ENCODE assay signal across 1 cellular context in genomic region chr14:91306547-91306946, GRCh38.
TF ChIP-seq lines count a peak whose summit lies in the region.

No MANE protein-coding gene starts in this region.

TF ChIP-seq in GM23338, 12 proteins besides CTCF, POLR2A, EP300 and RAD21 (continued from another document):
- no peak for TF ChIP-seq ZNF462 (CRISPR knock-in tag; IDR thresholded peaks at IDR 0.05)
- TF ChIP-seq CREB1 (CRISPR knock-in tag; IDR thresholded peaks at IDR 0.05; ENCODE audit: low read depth) = no peak
- no peak for TF ChIP-seq ZNF114 (CRISPR knock-in tag; IDR thresholded peaks at IDR 0.05)
- TF ChIP-seq STAT1 (IDR thresholded peaks at IDR 0.05; ENCODE audit: unreplicated experiment) = no peak
